Comparison of ENCODE assay signal across 26 cellular contexts in the genomic region with DNA sequence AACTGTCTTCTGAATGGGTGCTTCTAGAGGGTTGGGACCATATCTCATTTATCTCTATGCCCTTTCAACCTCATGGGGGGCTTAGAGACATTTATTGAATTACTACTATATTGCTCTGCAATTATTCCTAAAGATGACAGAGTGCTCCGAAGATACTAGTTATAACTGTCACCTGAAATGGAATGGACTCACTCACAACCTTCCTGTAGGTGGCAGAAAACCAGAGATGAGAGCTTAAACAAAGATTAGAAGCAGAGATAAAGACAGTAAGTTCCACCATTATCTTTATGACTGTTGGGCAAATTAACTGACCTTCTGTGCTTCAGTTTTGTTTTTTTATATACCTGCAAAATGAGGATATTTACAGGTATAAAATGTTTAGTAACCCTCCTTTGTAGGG. TPM values are rescaled to one million over a fixed set of nuclear protein-coding genes. Genes with fewer than 3 reads are reported as not detected.
DNase-seq lines count a peak whose midpoint lies in the region; ATAC-seq and TF ChIP-seq lines count a peak whose summit lies in the region.
"Had no signal": no experiment of that assay in that cellular context is flagged by ENCODE, and none has a peak within 500 bp of the region (broad histone marks: within the 10 kb centered on the region; RNA-seq: fewer than 3 reads in every experiment).

No MANE protein-coding gene starts in this region.

- H3K4me3 Mint-ChIP-seq in endodermal cell, result no peak overlapping the region
- H3K4me3 Mint-ChIP-seq in activated CD8-positive, alpha-beta memory T cell treated with anti-CD3 and anti-CD28 coated beads, Interleukin-2, amount 10 ng/mL, durations not matched to agents 7 days and 5 days, result no peak overlapping the region
- H3K4me3 Mint-ChIP-seq: activated T-cell treated with anti-CD3 and anti-CD28 coated beads, Interleukin-2, amount 50 U/mL, for 4 hours; IgD-negative memory B cell; T-cell had no signal

- in situ Hi-C loops in ACHN (cut with HindIII; ENCODE audit: low pct_ligation_motif_present, low pct_unique_long_range_greater_than_20kb, low sequenced_read_pairs), result no loop called here

- CTCF ChIA-PET in activated CD8-positive, alpha-beta memory T cell treated with anti-CD3 and anti-CD28 coated beads, Interleukin-2, amount 10 ng/mL, durations not matched to agents 7 days and 5 days (lab: Charles Lee), result interaction anchor here (1.2 to 1.3 kb wide), 2 partner anchors 201 to 212 kb away, joined by 3 to 4 read pairs; no protein-coding TSS in a partner anchor

- peaks cover 6% of the 10 kb centered on the region for H3K36me3 Mint-ChIP-seq in endodermal cell (ENCODE audit: low read depth)
- H3K36me3 Mint-ChIP-seq in activated CD8-positive, alpha-beta memory T cell treated with anti-CD3 and anti-CD28 coated beads, Interleukin-2, amount 10 ng/mL, durations not matched to agents 7 days and 5 days, result no peaks in the 10 kb centered on the region
- H3K36me3 Mint-ChIP-seq: T-cell had no signal

- 82% methylated on average over 1 of the region's 1 CpG; no CpG with 5 or more reads in 1 of the 2 experiments for WGBS in endodermal cell (ENCODE audit: insufficient coverage in 1 of 2, insufficient read length in 1 of 2), 2 experiments

- DNase-seq in ACHN (peak; percentile 2), GM06990 (ENCODE audit: extremely low read depth, insufficient read length) (no peak), NCI-H69 (lab: John Stamatoyannopoulos, UW) (peak; percentile 13), endodermal cell (no peak), NAMALWA (ENCODE audit: low spot score) (no peak), ureter (ENCODE audit: low spot score) (no peak)
- no peak for DNase-seq in activated CD8-positive, alpha-beta memory T cell treated with anti-CD3 and anti-CD28 coated beads, Interleukin-2, amount 10 ng/mL, durations not matched to agents 7 days and 5 days
- DNase-seq: activated CD4-positive, alpha-beta T cell treated with anti-CD3 and anti-CD28 coated beads for 4 hours; activated T-cell treated with anti-CD3 and anti-CD28 coated beads, Interleukin-2, amount 50 U/mL, for 4 hours; AML-193; brain microvascular endothelial cell; DMS79 treated with DMSO at 0.1 percent for 48 hours; effector CD8-positive, alpha-beta T cell; foreskin melanocyte; MV-4-11; NCI-H226; NCI-H82; nucleus accumbens; OCI-M1; SIG-M5; T-cell; transverse colon had no signal

- TF ChIP-seq CTCF in GM06990 (IDR thresholded peaks at IDR 0.05; ENCODE audit: insufficient read depth, low read length, poor library complexity, severe bottlenecking), result peak; percentile 34
- peak; percentile 62 for TF ChIP-seq CTCF in endodermal cell (conservative IDR thresholded peaks at IDR 0.05)

- TF ChIP-seq POLR2A in GM18505 (IDR thresholded peaks at IDR 0.05; ENCODE audit: borderline replicate concordance, extremely low read depth, insufficient read depth, insufficient read length), result no peak

- no peak overlapping the region for H3K27ac Mint-ChIP-seq in endodermal cell
- H3K27ac Mint-ChIP-seq in activated CD8-positive, alpha-beta memory T cell treated with anti-CD3 and anti-CD28 coated beads, Interleukin-2, amount 10 ng/mL, durations not matched to agents 7 days and 5 days, result no peak overlapping the region
- H3K27ac Mint-ChIP-seq: IgD-negative memory B cell, T-cell had no signal

- H3K4me1 ChIP-seq in endodermal cell (ENCODE audit: control insufficient read depth, insufficient read depth, low read length), result no peaks in the 10 kb centered on the region
- H3K4me1 ChIP-seq: transverse colon had no signal

- H3K27me3 ChIP-seq in GM06990 (replicated peaks; ENCODE audit: control insufficient read depth, insufficient read depth, low read length) (no peaks in the 10 kb centered on the region), endodermal cell (ENCODE audit: control insufficient read depth, insufficient read depth, low read length, poor library complexity, severe bottlenecking) (no peaks in the 10 kb centered on the region)
- H3K27me3 ChIP-seq: brain microvascular endothelial cell, transverse colon had no signal

- H3K36me3 ChIP-seq in GM06990 (ENCODE audit: control insufficient read depth, insufficient read depth, low read length) (no peaks in the 10 kb centered on the region), endodermal cell (ENCODE audit: control insufficient read depth, insufficient read depth, low read length) (no peaks in the 10 kb centered on the region)
- H3K36me3 ChIP-seq: brain microvascular endothelial cell, transverse colon had no signal

- H3K4me3 ChIP-seq in GM06990 (replicated peaks; ENCODE audit: low read depth, low read length), result no peak overlapping the region
- H3K4me3 ChIP-seq in endodermal cell (ENCODE audit: low read length), result no peak overlapping the region
- H3K4me3 ChIP-seq: skin epidermis, transverse colon had no signal

- no peaks in the 10 kb centered on the region for H3K27me3 Mint-ChIP-seq in endodermal cell (ENCODE audit: insufficient read depth)
- H3K27me3 Mint-ChIP-seq in activated CD8-positive, alpha-beta memory T cell treated with anti-CD3 and anti-CD28 coated beads, Interleukin-2, amount 10 ng/mL, durations not matched to agents 7 days and 5 days, result peaks cover 3% of the 10 kb centered on the region

- H3K4me1 Mint-ChIP-seq in endodermal cell, result peaks cover 7% of the 10 kb centered on the region
- H3K4me1 Mint-ChIP-seq in activated CD8-positive, alpha-beta memory T cell treated with anti-CD3 and anti-CD28 coated beads, Interleukin-2, amount 10 ng/mL, durations not matched to agents 7 days and 5 days, result no peaks in the 10 kb centered on the region
- H3K4me1 Mint-ChIP-seq: T-cell had no signal

- no peak for ATAC-seq in GM18505 (IDR thresholded peaks at IDR 0.05; ENCODE audit: unreplicated experiment)
- no peak for ATAC-seq in activated CD8-positive, alpha-beta memory T cell treated with anti-CD3 and anti-CD28 coated beads, Interleukin-2, amount 10 ng/mL, durations not matched to agents 7 days and 5 days
- ATAC-seq: activated T-cell treated with anti-CD3 and anti-CD28 coated beads, Interleukin-2, amount 50 U/mL, for 4 hours; esophagus mucosa; T-cell had no signal

- no peaks in the 10 kb centered on the region for H3K9me3 ChIP-seq in endodermal cell (ENCODE audit: control insufficient read depth, low read length)
- H3K9me3 ChIP-seq: transverse colon had no signal

- no peak overlapping the region for H3K27ac ChIP-seq in endodermal cell (ENCODE audit: low read depth, low read length)
- H3K27ac ChIP-seq: brain microvascular endothelial cell, skin epidermis, transverse colon had no signal

- no peaks in the 10 kb centered on the region for H3K9me3 Mint-ChIP-seq in endodermal cell
- no peaks in the 10 kb centered on the region for H3K9me3 Mint-ChIP-seq in activated CD8-positive, alpha-beta memory T cell treated with anti-CD3 and anti-CD28 coated beads, Interleukin-2, amount 10 ng/mL, durations not matched to agents 7 days and 5 days (ENCODE audit: low read depth)
- H3K9me3 Mint-ChIP-seq: activated T-cell treated with anti-CD3 and anti-CD28 coated beads, Interleukin-2, amount 50 U/mL, for 4 hours; T-cell had no signal

- H3K9ac ChIP-seq in endodermal cell (ENCODE audit: extremely low read depth, low read length, poor library complexity, severe bottlenecking), result no peak overlapping the region

RNA-seq across cellular contexts. Expression of gene GTF2A1, which starts 31.5 kb away (rescaled TPM):
- total RNA-seq in endodermal cell (10 to 100 TPM; 34.3 to 34.4 TPM), ureter (33.9 TPM)
- polyA plus RNA-seq in endodermal cell (2013, experiment 1 of 2), result 31.2 TPM
- polyA plus RNA-seq in endodermal cell (2013, experiment 2 of 2), result 38.5 TPM
- 10 to 100 TPM; 32.2 to 34.7 TPM for total RNA-seq in activated CD8-positive, alpha-beta memory T cell treated with anti-CD3 and anti-CD28 coated beads, Interleukin-2, amount 10 ng/mL, durations not matched to agents 7 days and 5 days

Comparison
In these comparisons a context has a peak if more than half of its experiments do, and no peak if none do; other contexts are left out.
1. DNase-seq: peak in ACHN (single experiment) and NCI-H69 (single experiment); none in GM06990 (single experiment), endodermal cell (single experiment), NAMALWA (single experiment), ureter (single experiment) and activated CD8-positive, alpha-beta memory T cell treated with anti-CD3 and anti-CD28 coated beads, Interleukin-2, amount 10 ng/mL, durations not matched to agents 7 days and 5 days (single experiment).